Comparison of ENCODE assay signal across 26 cellular contexts in the genomic region with DNA sequence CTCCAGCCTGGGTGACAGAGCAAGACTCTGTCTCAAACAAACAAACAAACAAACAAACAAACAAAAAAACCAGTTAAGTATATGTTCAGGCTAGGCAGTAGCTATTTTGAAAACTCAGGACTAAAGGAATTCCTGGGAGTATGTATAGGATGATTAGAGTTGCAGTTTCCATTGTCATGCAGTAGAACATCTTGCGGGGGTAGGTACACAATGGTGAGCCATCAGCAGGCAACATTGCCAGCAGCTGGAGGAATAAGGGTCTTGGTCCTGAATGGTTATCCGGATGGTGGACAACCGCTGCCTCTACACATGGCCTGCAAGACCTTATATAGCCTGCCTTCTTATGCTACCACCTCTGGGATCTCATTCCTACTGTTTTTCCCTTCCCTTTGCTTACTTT.
"Had no signal": no experiment of that assay in that cellular context is flagged by ENCODE, and none has a peak within 500 bp of the region (broad histone marks: within the 10 kb centered on the region; RNA-seq: fewer than 3 reads in every experiment).

No MANE protein-coding gene starts in this region.

- H3K79me2 ChIP-seq: parathyroid adenoma had no signal

- H3K9ac ChIP-seq: parathyroid adenoma had no signal

- H3K36me3 ChIP-seq: esophagus squamous epithelium, left lung, right atrium auricular region, stomach, thyroid gland, upper lobe of left lung, vagina had no signal

- H3K9me3 ChIP-seq: body of pancreas, esophagus squamous epithelium, left lung, right atrium auricular region, stomach, thyroid gland, upper lobe of left lung, vagina had no signal

- ATAC-seq: activated CD4-positive, alpha-beta T cell treated with anti-CD3 and anti-CD28 coated beads for 36 hours; activated CD8-positive, alpha-beta memory T cell treated with anti-CD3 and anti-CD28 coated beads, Interleukin-2, amount 10 ng/mL, durations not matched to agents 7 days and 5 days; activated CD8-positive, alpha-beta T cell treated with anti-CD3 and anti-CD28 coated beads, Interleukin-2, amount 10 ng/mL, durations not matched to agents 7 days and 5 days; body of pancreas; left lung; naive thymus-derived CD4-positive, alpha-beta T cell; stimulated activated naive B cell treated with anti-CD40 and anti-IgM and Interleukin-4, amounts not matched to agents 10 μg/mL and 1 μg/mL and 100 μg/mL, for 72 hours; T-cell had no signal

- H3K27me3 ChIP-seq: body of pancreas, esophagus squamous epithelium, left lung, right atrium auricular region, stomach, thyroid gland, upper lobe of left lung, vagina had no signal

- H3K27ac ChIP-seq: body of pancreas, epithelial cell of prostate, esophagus squamous epithelium, left lung, parathyroid adenoma, right atrium auricular region, stomach, thyroid gland, upper lobe of left lung, vagina had no signal

- H2AFZ ChIP-seq: parathyroid adenoma had no signal

- H3K4me1 ChIP-seq: body of pancreas, parathyroid adenoma had no signal

- H3K4me2 ChIP-seq: smooth muscle cell had no signal

- DNase-seq: activated CD4-positive, alpha-beta T cell treated with anti-CD3 and anti-CD28 coated beads for 36 hours; activated CD4-positive, CD25-positive, alpha-beta regulatory T cell; activated CD8-positive, alpha-beta memory T cell treated with anti-CD3 and anti-CD28 coated beads, Interleukin-2, amount 10 ng/mL, durations not matched to agents 7 days and 5 days; activated CD8-positive, alpha-beta T cell treated with anti-CD3 and anti-CD28 coated beads, Interleukin-2, amount 10 ng/mL, durations not matched to agents 7 days and 5 days; activated naive CD4-positive, alpha-beta T cell; activated T-cell treated with anti-CD3 and anti-CD28 coated beads, Interleukin-2, amount 50 U/mL, for 48 hours; aorta; body of pancreas; dermis blood vessel endothelial cell; effector CD4-positive, alpha-beta T cell; esophagus squamous epithelium; left lung; naive thymus-derived CD4-positive, alpha-beta T cell; occipital lobe; stimulated activated CD4-positive, alpha-beta T cell treated with anti-CD3 and anti-CD28 coated beads, Interleukin-1b, Interleukin-23, amount 100 ng/mL, for 48 hours; stimulated activated naive B cell treated with anti-CD40 and anti-IgM and Interleukin-4, amounts not matched to agents 10 μg/mL and 1 μg/mL and 100 μg/mL, for 72 hours; stomach; T-cell; thyroid gland; upper lobe of left lung had no signal

- H3K4me3 ChIP-seq: body of pancreas, esophagus squamous epithelium, left lung, lung, right atrium auricular region, smooth muscle cell, stomach, thyroid gland, upper lobe of left lung, vagina had no signal
